25 cellular contexts compared by ENCODE assay signal in the genomic region with DNA sequence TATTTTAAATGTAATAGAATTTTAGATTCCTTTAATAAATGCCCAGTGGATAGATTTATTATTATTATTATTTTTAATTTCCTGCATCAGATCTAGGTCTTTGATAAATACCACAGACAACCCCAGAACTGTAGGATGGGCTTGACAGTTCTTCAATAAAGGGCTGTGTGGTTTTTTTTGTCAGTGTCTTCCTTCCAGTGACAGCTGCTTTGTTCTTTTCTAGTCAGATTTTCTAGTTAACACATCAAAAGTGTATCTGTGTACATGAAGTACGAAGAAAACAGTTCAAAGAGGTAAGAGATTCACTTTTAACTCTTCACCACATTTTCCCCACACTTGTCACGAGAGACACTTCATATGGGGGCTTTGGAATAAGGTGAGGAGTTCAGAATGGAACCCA.
"Had no signal": no experiment of that assay in that cellular context is flagged by ENCODE, and none has a peak within 500 bp of the region (broad histone marks: within the 10 kb centered on the region; RNA-seq: fewer than 3 reads in every experiment).

No MANE protein-coding gene starts in this region.

- DNase-seq: activated gamma-delta T cell, NCI-H1436 treated with DMSO at 0.1 percent for 48 hours, NCI-H2029, NCI-H2171, NCI-H2227 treated with DMSO at 0.1 percent for 48 hours, NCI-H510A treated with DMSO at 0.1 percent for 48 hours, NCI-H526 treated with DMSO at 0.1 percent for 48 hours, NCI-H774, SIG-M5 had no signal

- H3K4me1 Mint-ChIP-seq: activated CD4-positive, alpha-beta T cell treated with anti-CD3 and anti-CD28 coated beads, Interleukin-2, amount 10 ng/mL, durations not matched to agents 24 days and 14 days; activated naive CD4-positive, alpha-beta T cell treated with anti-CD3 and anti-CD28 coated beads, Interleukin-2, amount 50 U/mL, for 24 hours; activated naive CD8-positive, alpha-beta T cell treated with anti-CD3 and anti-CD28 coated beads, Interleukin-2, amount 10 ng/mL, durations not matched to agents 7 days and 5 days had no signal

- H3K9me3 ChIP-seq: body of pancreas, breast epithelium, MG63 had no signal

- H3K36me3 ChIP-seq: breast epithelium, MG63 had no signal

- H3K4me2 ChIP-seq: PC-9 had no signal

- H3K36me3 Mint-ChIP-seq: activated naive CD4-positive, alpha-beta T cell treated with anti-CD3 and anti-CD28 coated beads, Interleukin-2, amount 50 U/mL, for 24 hours; activated naive CD8-positive, alpha-beta T cell treated with anti-CD3 and anti-CD28 coated beads, Interleukin-2, amount 10 ng/mL, durations not matched to agents 7 days and 5 days had no signal

- H3K4me1 ChIP-seq: breast epithelium had no signal

- H3K4me3 ChIP-seq: body of pancreas, breast epithelium, MG63, PC-9 had no signal

- H3K27me3 ChIP-seq: body of pancreas, breast epithelium, MG63 had no signal

- H2AFZ ChIP-seq: PC-9 had no signal

- H3K9me3 Mint-ChIP-seq: activated CD4-positive, alpha-beta T cell treated with anti-CD3 and anti-CD28 coated beads, Interleukin-2, amount 10 ng/mL, durations not matched to agents 24 days and 14 days; activated CD8-positive, alpha-beta T cell treated with anti-CD3 and anti-CD28 coated beads for 36 hours; activated naive CD4-positive, alpha-beta T cell treated with anti-CD3 and anti-CD28 coated beads, Interleukin-2, amount 50 U/mL, for 24 hours; activated naive CD8-positive, alpha-beta T cell treated with anti-CD3 and anti-CD28 coated beads, Interleukin-2, amount 10 ng/mL, durations not matched to agents 7 days and 5 days; activated T-helper 2 cell treated with anti-CD3 and anti-CD28 coated beads, Interferon-gamma antibody, Interleukin-2, Interleukin-4, amounts not matched to agents 10 μg/mL and 5 μg/mL and 100 μg/mL, durations not matched to agents 14 hours and 24 hours and 36 hours; T-helper 1 cell treated with Interleukin-12 subunit alpha and Interleukin-12 subunit beta and Interleukin-4 antibody, amounts not matched to agents 30 μg/mL and 1 μg/mL, for 36 hours; T-helper 2 cell treated with Interferon-gamma antibody and Interleukin-4, amounts not matched to agents 5 μg/mL and 100 μg/mL, for 36 hours had no signal

- FAIRE-seq: astrocyte, RCC 7860, TTC549 had no signal

- H3K4me3 Mint-ChIP-seq: activated CD4-positive, alpha-beta T cell treated with anti-CD3 and anti-CD28 coated beads, Interleukin-2, amount 10 ng/mL, durations not matched to agents 24 days and 14 days; activated CD8-positive, alpha-beta T cell treated with anti-CD3 and anti-CD28 coated beads for 36 hours; activated naive CD4-positive, alpha-beta T cell treated with anti-CD3 and anti-CD28 coated beads, Interleukin-2, amount 50 U/mL, for 24 hours; activated naive CD8-positive, alpha-beta T cell treated with anti-CD3 and anti-CD28 coated beads, Interleukin-2, amount 10 ng/mL, durations not matched to agents 7 days and 5 days; T-helper 1 cell treated with Interleukin-12 subunit alpha and Interleukin-12 subunit beta and Interleukin-4 antibody, amounts not matched to agents 30 μg/mL and 1 μg/mL, for 36 hours; T-helper 2 cell treated with Interferon-gamma antibody and Interleukin-4, amounts not matched to agents 5 μg/mL and 100 μg/mL, for 36 hours had no signal

- H3K27ac ChIP-seq: body of pancreas, breast epithelium, PC-9, RWPE1 had no signal

- H3K27ac Mint-ChIP-seq: activated CD4-positive, alpha-beta T cell treated with anti-CD3 and anti-CD28 coated beads, Interleukin-2, amount 10 ng/mL, durations not matched to agents 24 days and 14 days; activated CD8-positive, alpha-beta T cell treated with anti-CD3 and anti-CD28 coated beads for 36 hours; activated naive CD4-positive, alpha-beta T cell treated with anti-CD3 and anti-CD28 coated beads, Interleukin-2, amount 50 U/mL, for 24 hours; activated naive CD8-positive, alpha-beta T cell treated with anti-CD3 and anti-CD28 coated beads, Interleukin-2, amount 10 ng/mL, durations not matched to agents 7 days and 5 days; activated T-helper 2 cell treated with anti-CD3 and anti-CD28 coated beads, Interferon-gamma antibody, Interleukin-2, Interleukin-4, amounts not matched to agents 10 μg/mL and 5 μg/mL and 100 μg/mL, durations not matched to agents 14 hours and 24 hours and 36 hours; T-helper 1 cell treated with Interleukin-12 subunit alpha and Interleukin-12 subunit beta and Interleukin-4 antibody, amounts not matched to agents 30 μg/mL and 1 μg/mL, for 36 hours; T-helper 2 cell treated with Interferon-gamma antibody and Interleukin-4, amounts not matched to agents 5 μg/mL and 100 μg/mL, for 36 hours had no signal

- ATAC-seq: Right ventricle myocardium inferior had no signal
